28 cellular contexts compared by ENCODE assay signal in the genomic region with DNA sequence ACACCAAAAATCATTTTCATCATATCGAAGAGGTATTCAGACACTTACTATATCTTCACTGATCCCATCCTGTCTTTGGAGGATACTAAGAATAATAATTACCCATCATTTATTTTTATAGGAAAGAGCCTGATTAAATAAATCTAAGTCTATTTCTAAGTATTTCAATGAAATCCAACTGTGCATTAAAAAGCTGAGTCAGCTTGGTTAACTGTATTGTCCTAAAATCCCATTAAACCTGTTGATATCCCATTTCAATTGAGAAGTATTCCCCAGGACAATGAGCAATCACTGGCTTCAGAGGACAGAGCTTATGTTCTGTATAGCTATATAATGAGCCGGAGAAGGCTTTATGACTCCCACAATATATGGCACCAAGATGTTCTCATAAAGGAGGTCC.
"Had no signal": no experiment of that assay in that cellular context is flagged by ENCODE, and none has a peak within 500 bp of the region (broad histone marks: within the 10 kb centered on the region; RNA-seq: fewer than 3 reads in every experiment).

No MANE protein-coding gene starts in this region.

- H3K27ac ChIP-seq: neural progenitor cell, ovary, parathyroid adenoma, psoas muscle, skin epidermis, spleen, suprapubic skin, testis, tibial artery, transverse colon, upper lobe of right lung, uterus had no signal

- H3K36me3 ChIP-seq: neural progenitor cell, ovary, spleen, suprapubic skin, tibial artery, transverse colon, upper lobe of right lung, uterus had no signal

- H2AFZ ChIP-seq: neural progenitor cell, parathyroid adenoma had no signal

- H3K9me3 ChIP-seq: ovary, psoas muscle, spleen, suprapubic skin, testis, tibial artery, transverse colon, upper lobe of right lung, uterus had no signal

- H3K4me3 ChIP-seq: neural progenitor cell, ovary, psoas muscle, skin epidermis, smooth muscle cell, spleen, suprapubic skin, testis, tibial artery, transverse colon, upper lobe of right lung, uterus had no signal

- H3K4me1 ChIP-seq: neural progenitor cell, parathyroid adenoma, psoas muscle, spleen, suprapubic skin, testis, tibial artery, transverse colon, upper lobe of right lung, uterus had no signal

- H3K9ac ChIP-seq: neural progenitor cell, parathyroid adenoma had no signal

- ATAC-seq: natural killer cell; psoas muscle; right cardiac atrium; sciatic nerve; stimulated activated memory B cell treated with anti-CD40 and anti-IgM and Interleukin-4, amounts not matched to agents 10 μg/mL and 1 μg/mL and 100 μg/mL, for 72 hours; stimulated activated naive CD8-positive, alpha-beta T cell treated with anti-CD3 and anti-CD28 coated beads, Interleukin-15, amount 100 ng/mL, for 72 hours; stimulated activated naive CD8-positive, alpha-beta T cell treated with anti-CD3 and anti-CD28 coated beads, Interleukin-15, Interleukin-2, amounts not matched to agents 100 U/mL and 50 U/mL, for 24 hours; upper lobe of right lung had no signal

- H3K27me3 ChIP-seq: neural progenitor cell, ovary, spleen, suprapubic skin, testis, tibial artery, transverse colon, upper lobe of right lung, uterus had no signal

- H3K79me2 ChIP-seq: parathyroid adenoma had no signal

- H3K4me2 ChIP-seq: neural progenitor cell, smooth muscle cell had no signal

- DNase-seq: natural killer cell; occipital lobe; ovary; posterior cingulate gyrus; psoas muscle; right cardiac atrium; spleen; stimulated activated CD4-positive, alpha-beta T cell treated with anti-CD3 and anti-CD28 coated beads, Interleukin-12 subunit alpha, Interleukin-12 subunit beta, amount 100 ng/mL, for 4 hours; stimulated activated CD4-positive, alpha-beta T cell treated with anti-CD3 and anti-CD28 coated beads, Interleukin-1b, Interleukin-23, amount 100 ng/mL, for 48 hours; stimulated activated CD4-positive, alpha-beta T cell treated with anti-CD3 and anti-CD28 coated beads, Interleukin-4, amount 100 ng/mL, for 1 hour; stimulated activated CD4-positive, alpha-beta T cell treated with anti-CD3 and anti-CD28 coated beads, Interleukin-4, amount 100 ng/mL, for 4 hours; stimulated activated CD8-positive, alpha-beta memory T cell treated with anti-CD3 and anti-CD28 coated beads, Interleukin-4, amount 100 ng/mL, for 48 hours; stimulated activated naive CD4-positive, alpha-beta T cell; stimulated activated naive CD8-positive, alpha-beta T cell treated with anti-CD3 and anti-CD28 coated beads, Interleukin-15, amount 100 ng/mL, for 72 hours; stimulated activated naive CD8-positive, alpha-beta T cell treated with anti-CD3 and anti-CD28 coated beads, Interleukin-15, Interleukin-2, amounts not matched to agents 100 U/mL and 50 U/mL, for 24 hours; substantia nigra; testis; tibial artery; transverse colon; upper lobe of right lung; uterus had no signal
